In genomic region chr1:61082336-61083013, GRCh38 we compare ENCODE assay signal across 8 cellular contexts. TPM values are rescaled to one million over a fixed set of nuclear protein-coding genes. Genes with fewer than 3 reads are reported as not detected.
DNase-seq lines count a peak whose midpoint lies in the region; ATAC-seq, FAIRE-seq and TF ChIP-seq lines count a peak whose summit lies in the region.

TSS of gene NFIA (plus strand) at chr1:61082561.

- H3K4me3 ChIP-seq in bronchial epithelial cell (ENCODE audit: low read depth, low read length), result peak within 1 kb of the TSS; percentile 57
- peak within 1 kb of the TSS; percentile 70 for H3K4me3 ChIP-seq in iPS-20b (ENCODE audit: low read length)

- H3K27me3 ChIP-seq in bronchial epithelial cell (ENCODE audit: control insufficient read depth, insufficient read depth, low read length), result no peaks in the 10 kb centered on the region
- H3K27me3 ChIP-seq in iPS-20b (ENCODE audit: insufficient read depth, low read length), result peaks cover 95% of the 10 kb centered on the region

- TF ChIP-seq CTCF in bronchial epithelial cell (IDR thresholded peaks at IDR 0.05; ENCODE audit: insufficient read depth, low read length, severe bottlenecking), result no peak

- H3K36me3 ChIP-seq in bronchial epithelial cell (ENCODE audit: control insufficient read depth, insufficient read depth, low read length) (no peaks in the 10 kb centered on the region), iPS-20b (ENCODE audit: insufficient read depth, low read depth, low read length) (no peaks in the 10 kb centered on the region)

- H3K9me3 ChIP-seq in iPS-20b (ENCODE audit: insufficient read depth, low read depth, low read length), result no peaks in the 10 kb centered on the region

- in situ Hi-C loops in Caki2 (cut with HindIII; ENCODE audit: low pct_unique_long_range_greater_than_20kb, low sequenced_read_pairs), result no loop called here

- DNase-seq in Caki2 (ENCODE audit: low read depth) (peak; percentile 63), M059J (ENCODE audit: low read depth) (peak; percentile 41), T-helper 2 cell (peak in 3 of 5 experiments; percentile 6 to 48 (median 29)), bronchial epithelial cell (ENCODE audit: low read depth) (peak; percentile 61), sciatic nerve (ENCODE audit: low spot score) (peak; percentile 67)

- no peak within 1 kb of the TSS for H3K27ac ChIP-seq in iPS-20b (ENCODE audit: low read length)

- ATAC-seq in sciatic nerve (no peak), GM18519 (IDR thresholded peaks at IDR 0.05; ENCODE audit: low FRiP score, unreplicated experiment) (no peak), HG03108 (IDR thresholded peaks at IDR 0.05; ENCODE audit: unreplicated experiment) (no peak)

- intact Hi-C loops in sciatic nerve (cut with DNase I), result no loop called here

- no peak for FAIRE-seq in bronchial epithelial cell (lab: Jason Lieb, UNC)

- H3K4me1 ChIP-seq in iPS-20b (ENCODE audit: insufficient read depth, low read length), result peaks cover 29% of the 10 kb centered on the region

- no peak within 1 kb of the TSS; the same call in 1 of the 2 replicates for H3K9ac ChIP-seq in iPS-20b (ENCODE audit: low read depth, low read length)

RNA-seq across cellular contexts. Expression of gene NFIA, which starts in this region (rescaled TPM):
- 1.2 and 8.7 TPM in 2 replicates for total RNA-seq in Caki2 (2014; rRNA removed; shearing (Covaris generic); ENCODE audit: low replicate concordance)
- 0.17 and 1.2 TPM in 2 replicates for total RNA-seq in M059J (2014; rRNA removed; shearing (Covaris generic))
- total RNA-seq in bronchial epithelial cell, result 7.4 and 11.3 TPM in 2 replicates
- total RNA-seq in sciatic nerve, result 143 TPM

Comparison
In these comparisons a context has a peak if more than half of its experiments do, and no peak if none do; other contexts are left out.
1. RNA of gene NFIA (total RNA-seq): 143 TPM in sciatic nerve (single experiment); 1.2 to 8.7 TPM in Caki2, 7.4 to 11.3 TPM in bronchial epithelial cell and 0.17 to 1.2 TPM in M059J; every median in the first group is over 10 times any median in the second.
2. Peak in every context shown above with its lines, with median percentiles within 50 percentile points of each other: DNase-seq.